8 cellular contexts compared by ENCODE assay signal in the genomic region with DNA sequence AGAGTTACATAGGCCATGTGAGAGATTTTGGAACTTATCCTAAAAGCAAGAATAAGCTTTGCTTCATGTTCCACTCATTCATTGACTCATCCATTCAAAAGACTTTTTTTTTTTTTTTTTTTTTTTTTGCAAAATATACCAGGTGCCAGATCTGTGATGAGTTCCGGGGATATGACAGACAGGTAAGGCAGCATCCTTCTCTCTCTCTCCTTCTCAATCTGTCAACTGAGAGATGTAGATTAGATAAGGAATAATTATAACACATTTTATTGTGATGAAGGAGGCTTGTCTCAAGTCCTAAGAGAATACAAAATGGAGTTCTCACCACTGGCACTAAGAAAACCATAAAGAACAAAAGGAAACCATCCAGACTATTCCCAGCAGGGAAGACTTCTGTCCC.
"Had no signal": no experiment of that assay in that cellular context is flagged by ENCODE, and none has a peak within 500 bp of the region (broad histone marks: within the 10 kb centered on the region; RNA-seq: fewer than 3 reads in every experiment).

No MANE protein-coding gene starts in this region.

- H3K4me2 ChIP-seq: GM23338 had no signal

- H3K4me3 ChIP-seq: GM23338, K562 had no signal

- DNase-seq: H9, HFFc6, IMR-90, KG1 had no signal

- H2AFZ ChIP-seq: GM23338 had no signal

- ATAC-seq: GM23338, HCT116, HepG2, K562 had no signal
